8 cellular contexts compared by ENCODE assay signal in the genomic region with DNA sequence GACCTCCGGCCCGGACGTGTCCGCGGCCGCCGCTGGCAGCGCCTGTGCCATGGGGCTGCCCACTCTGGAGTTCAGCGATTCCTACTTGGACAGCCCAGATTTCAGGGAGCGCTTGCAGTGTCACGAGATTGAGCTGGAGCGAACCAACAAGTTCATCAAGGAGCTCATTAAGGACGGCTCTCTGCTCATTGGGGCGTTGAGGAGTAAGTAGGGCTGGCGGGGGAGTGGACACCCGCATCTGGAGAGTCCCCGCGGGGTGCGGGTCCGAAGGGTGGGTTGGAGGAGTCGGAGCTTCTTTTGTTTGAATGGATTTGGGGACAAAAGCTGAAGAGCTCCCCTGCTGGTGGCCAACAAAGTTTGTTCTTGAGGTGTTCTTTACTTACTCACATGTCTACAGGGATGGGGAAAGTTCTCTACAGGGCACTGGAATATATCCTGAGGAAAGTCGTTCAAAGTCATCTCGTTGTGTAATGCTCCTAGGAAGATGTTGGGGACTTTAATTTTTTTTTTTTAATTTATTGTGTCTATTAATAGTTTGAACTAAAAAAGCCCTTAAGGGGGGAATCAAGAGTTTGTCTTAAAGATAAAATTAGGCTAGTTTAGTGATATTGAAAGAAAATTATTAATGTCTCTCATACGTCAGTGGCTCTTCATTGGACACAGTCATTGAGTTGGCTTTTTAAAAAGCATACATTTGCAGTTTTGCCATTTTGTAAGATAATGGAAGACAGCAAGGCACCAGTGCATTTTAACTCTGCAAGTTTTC. TPM values are rescaled to one million over a fixed set of nuclear protein-coding genes. Genes with fewer than 3 reads are reported as not detected.
DNase-seq lines count a peak whose midpoint lies in the region; ATAC-seq and TF ChIP-seq lines count a peak whose summit lies in the region.

No MANE protein-coding gene starts in this region.

- TF ChIP-seq CTCF in brain microvascular endothelial cell (IDR thresholded peaks at IDR 0.05; ENCODE audit: low read depth, low read length, missing control alignments) (peak; percentile 81), gastrocnemius medialis (IDR thresholded peaks at IDR 0.05 in 4 of 5, conservative IDR thresholded peaks at IDR 0.05 in 1 of 5) (peak in 4 of 5 experiments; percentile 38 to 64 (median 60))

- in situ Hi-C loops in brain microvascular endothelial cell (cut with HindIII; ENCODE audit: low pct_ligation_motif_present, low sequenced_read_pairs) (no loop called here), gastrocnemius medialis (cut with MboI; ENCODE audit: low sequenced_read_pairs in 4 of 4) (loop anchor here in 2 of 4 donors (10.0 kb wide), 1 partner anchor 167 kb away; no protein-coding TSS in a partner anchor)

- H3K27me3 ChIP-seq in brain microvascular endothelial cell (replicated peaks) (no peaks in the 10 kb centered on the region), iPS-18a (ENCODE audit: control insufficient read depth, insufficient read depth, low read length) (no peaks in the 10 kb centered on the region), gastrocnemius medialis (no peaks in the 10 kb centered on the region)

- intact Hi-C loops in gastrocnemius medialis (cut with DNase I; ENCODE audit: low total_unique reads), result loop anchor here (5.0 kb wide), 1 partner anchor 56 kb away; no protein-coding TSS in a partner anchor

- no peaks in the 10 kb centered on the region for H3K36me3 ChIP-seq in brain microvascular endothelial cell (replicated peaks)
- H3K36me3 ChIP-seq in iPS-18a (ENCODE audit: control insufficient read depth, low read depth, low read length), result no peaks in the 10 kb centered on the region
- no peaks in the 10 kb centered on the region for H3K36me3 ChIP-seq in gastrocnemius medialis

- TF ChIP-seq POLR2A in gastrocnemius medialis (IDR thresholded peaks at IDR 0.05), result peak in 1 of 2 donors; percentile 31

- DNase-seq in DMS 273 treated with DMSO at 0.1 percent for 48 hours (lab: John Stamatoyannopoulos, UW), result peak; percentile 54
- peak; percentile 36 for DNase-seq in OCI-M1 (lab: John Stamatoyannopoulos, UW)
- peak; percentile 72 for DNase-seq in brain microvascular endothelial cell
- DNase-seq in gastrocnemius medialis, result peak; percentile 38 to 56
- no peak for DNase-seq in NCI-H2227 treated with DMSO at 0.1 percent for 48 hours (lab: John Stamatoyannopoulos, UW)

- peak; percentile 60 for ATAC-seq in GM19351 (IDR thresholded peaks at IDR 0.05; ENCODE audit: unreplicated experiment)
- ATAC-seq in HG03378 (IDR thresholded peaks at IDR 0.05; ENCODE audit: unreplicated experiment), result peak; percentile 64
- ATAC-seq in gastrocnemius medialis, result peak; percentile 87 to 91

- H3K4me3 ChIP-seq in brain microvascular endothelial cell (ENCODE audit: low read depth, low read length) (peak overlapping the region; percentile 81), iPS-18a (ENCODE audit: low read length) (peak overlapping the region; percentile 83), gastrocnemius medialis (peak overlapping the region; percentile 52 to 69 (median 68))

- peak overlapping the region; percentile 78 for H3K9ac ChIP-seq in iPS-18a (ENCODE audit: low read length)

- H3K9me3 ChIP-seq in iPS-18a (ENCODE audit: control insufficient read depth, low read depth, low read length), result no peaks in the 10 kb centered on the region
- no peaks in the 10 kb centered on the region for H3K9me3 ChIP-seq in gastrocnemius medialis

- peak overlapping the region; percentile 71 for H3K27ac ChIP-seq in brain microvascular endothelial cell
- H3K27ac ChIP-seq in iPS-18a (ENCODE audit: low read length), result no peak overlapping the region
- H3K27ac ChIP-seq in gastrocnemius medialis, result peak overlapping the region; percentile 77 to 90 (median 84)

- H3K4me1 ChIP-seq in iPS-18a (ENCODE audit: control insufficient read depth, low read depth, low read length) (peaks cover 19% of the 10 kb centered on the region), gastrocnemius medialis (peaks cover 12 to 27% of the 10 kb centered on the region in 2 donors)

RNA-seq across cellular contexts. Expression of gene ARHGAP42, which starts 0.7 kb away (rescaled TPM):
- 10 to 100 TPM in 2 of 4 donors, 1 to 10 TPM in 2; 6.0 to 13.9 (median 10.2) TPM for total RNA-seq in gastrocnemius medialis
